8 cellular contexts compared by ENCODE assay signal in the genomic region with DNA sequence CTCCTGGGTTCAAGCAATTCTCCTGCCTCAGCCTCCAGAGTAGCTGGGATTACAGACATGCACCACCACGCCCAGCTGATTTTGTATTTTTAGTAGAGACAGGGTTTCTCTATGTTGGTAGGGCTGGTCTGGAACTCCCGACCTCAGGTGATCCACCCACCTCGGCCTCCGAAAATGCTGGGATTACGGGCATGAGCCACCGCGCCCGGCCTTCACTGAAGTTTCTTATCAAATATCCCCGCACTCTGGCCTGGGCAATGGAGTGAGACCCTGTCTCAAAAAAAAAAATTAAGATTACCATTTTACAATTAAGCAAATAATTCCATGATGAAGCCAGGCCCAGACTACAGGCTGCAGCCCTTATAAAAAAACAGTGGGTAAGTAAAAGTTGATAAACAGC. TPM values are rescaled to one million over a fixed set of nuclear protein-coding genes. Genes with fewer than 3 reads are reported as not detected.
DNase-seq lines count a peak whose midpoint lies in the region; ATAC-seq and TF ChIP-seq lines count a peak whose summit lies in the region.
"Not testable (repeated sequence)": the region's sequence is repeated elsewhere in the genome, so short reads cannot be mapped to it uniquely, and the experiment has no call there.

No MANE protein-coding gene starts in this region.

- H4K20me1 ChIP-seq in GM23338 (replicated peaks; ENCODE audit: insufficient read depth): peaks cover 21% of the 10 kb centered on the region
- not testable (repeated sequence) for H4K20me1 ChIP-seq in KMS-11 (ENCODE audit: insufficient read depth); PC-3 (ENCODE audit: low read length)

- H3K9me2 ChIP-seq in GM23338 (ENCODE audit: insufficient read depth); PC-3 (replicated peaks; ENCODE audit: low read length): not testable (repeated sequence)

- H3K4me1 ChIP-seq in BE2C; endodermal cell (ENCODE audit: control insufficient read depth, insufficient read depth, low read length); iPS-18a (ENCODE audit: control insufficient read depth, low read depth, low read length): not testable (repeated sequence)
- H3K4me1 ChIP-seq in GM23338 (ENCODE audit: insufficient read depth) (peaks cover 15% of the 10 kb centered on the region), KMS-11 (ENCODE audit: low read depth, poor library complexity, severe bottlenecking) (peaks cover 22% of the 10 kb centered on the region), PC-3 (ENCODE audit: insufficient read depth, low read length) (peaks cover 24% of the 10 kb centered on the region)

- not testable (repeated sequence) for DNase-seq in BE2C; GM23338 (ENCODE audit: low spot score); PC-3; activated CD4-positive, alpha-beta T cell treated with anti-CD3 and anti-CD28 coated beads, Interleukin-2, amount 10 ng/mL, durations not matched to agents 24 days and 14 days; endodermal cell; retinal pigment epithelial cell (ENCODE audit: low read depth)

- H3K79me2 ChIP-seq in GM23338 (replicated peaks; ENCODE audit: insufficient read depth): peaks cover 91% of the 10 kb centered on the region
- H3K79me2 ChIP-seq in KMS-11 (ENCODE audit: insufficient read depth, low read depth): peaks cover 68% of the 10 kb centered on the region
- H3K79me2 ChIP-seq in PC-3 (ENCODE audit: low read length): peaks cover 95% of the 10 kb centered on the region

- H3K9ac ChIP-seq in KMS-11; endodermal cell (ENCODE audit: extremely low read depth, low read length, poor library complexity, severe bottlenecking): not testable (repeated sequence)
- H3K9ac ChIP-seq in PC-3 (ENCODE audit: low read length) (peak overlapping the region; percentile 96), iPS-18a (ENCODE audit: low read length) (peak overlapping the region; percentile 99)

- peak overlapping the region; percentile 88 for H3K4me2 ChIP-seq in GM23338
- peak overlapping the region; percentile 88 for H3K4me2 ChIP-seq in KMS-11
- peak overlapping the region; percentile 90 for H3K4me2 ChIP-seq in PC-3 (ENCODE audit: low read length)

- not testable (repeated sequence) for H3F3A ChIP-seq in GM23338 (replicated peaks; ENCODE audit: low read depth); PC-3 (ENCODE audit: low read length, unreplicated experiment)

- not testable (repeated sequence) for ATAC-seq in GM23338, PC-3

- H3K27ac Mint-ChIP-seq in GM23338; activated CD4-positive, alpha-beta T cell treated with anti-CD3 and anti-CD28 coated beads, Interleukin-2, amount 10 ng/mL, durations not matched to agents 24 days and 14 days; endodermal cell: not testable (repeated sequence)

- H3K27ac ChIP-seq in GM23338 (ENCODE audit: low read depth); KMS-11; PC-3 (ENCODE audit: low read length); endodermal cell (ENCODE audit: low read depth, low read length); iPS-18a (ENCODE audit: low read length): not testable (repeated sequence)

- H3K4me1 Mint-ChIP-seq in GM23338: not testable (repeated sequence)
- peaks cover 47% of the 10 kb centered on the region for H3K4me1 Mint-ChIP-seq in activated CD4-positive, alpha-beta T cell treated with anti-CD3 and anti-CD28 coated beads, Interleukin-2, amount 10 ng/mL, durations not matched to agents 24 days and 14 days
- H3K4me1 Mint-ChIP-seq in endodermal cell: peaks cover 22% of the 10 kb centered on the region

- H3K9me3 ChIP-seq in BE2C; PC-3 (ENCODE audit: low read length); endodermal cell (ENCODE audit: control insufficient read depth, low read length); iPS-18a (ENCODE audit: control insufficient read depth, low read depth, low read length): not testable (repeated sequence)

- 92% methylated on average over 9 of the region's 9 CpGs; no CpG with 5 or more reads in 1 of the 2 experiments for WGBS in endodermal cell (ENCODE audit: insufficient coverage in 1 of 2, insufficient read length in 1 of 2), 2 experiments

- not testable (repeated sequence) for H3K27me3 ChIP-seq in BE2C; GM23338 (ENCODE audit: insufficient read depth); KMS-11 (ENCODE audit: insufficient read depth, low read depth); PC-3 (ENCODE audit: low read length); endodermal cell (ENCODE audit: control insufficient read depth, insufficient read depth, low read length, poor library complexity, severe bottlenecking); iPS-18a (ENCODE audit: control insufficient read depth, insufficient read depth, low read length)

- peaks cover 54% of the 10 kb centered on the region for H3K36me3 ChIP-seq in BE2C
- H3K36me3 ChIP-seq in GM23338 (ENCODE audit: insufficient read depth): peaks cover 38% of the 10 kb centered on the region
- peaks cover 10% of the 10 kb centered on the region; the same call in 1 of the 2 replicates for H3K36me3 ChIP-seq in KMS-11 (ENCODE audit: insufficient read depth)
- peaks cover 50% of the 10 kb centered on the region for H3K36me3 ChIP-seq in PC-3 (ENCODE audit: low read depth, low read length)
- H3K36me3 ChIP-seq in endodermal cell (ENCODE audit: control insufficient read depth, insufficient read depth, low read length): peaks cover 47% of the 10 kb centered on the region
- H3K36me3 ChIP-seq in iPS-18a (ENCODE audit: control insufficient read depth, low read depth, low read length): peaks cover 52% of the 10 kb centered on the region

- H3K36me3 Mint-ChIP-seq in GM23338 (ENCODE audit: low read depth) (peaks cover 61% of the 10 kb centered on the region), endodermal cell (ENCODE audit: low read depth) (peaks cover 45% of the 10 kb centered on the region)
- peaks cover 41% of the 10 kb centered on the region for H3K36me3 Mint-ChIP-seq in activated CD4-positive, alpha-beta T cell treated with anti-CD3 and anti-CD28 coated beads, Interleukin-2, amount 10 ng/mL, durations not matched to agents 24 days and 14 days (ENCODE audit: low read depth)

- CTCF ChIA-PET in PC-3 (lab: Charles Lee): not testable (repeated sequence)

- not testable (repeated sequence) for H3K4me3 Mint-ChIP-seq in GM23338, endodermal cell
- peak overlapping the region; percentile 13 for H3K4me3 Mint-ChIP-seq in activated CD4-positive, alpha-beta T cell treated with anti-CD3 and anti-CD28 coated beads, Interleukin-2, amount 10 ng/mL, durations not matched to agents 24 days and 14 days

- not testable (repeated sequence) for H3K27me3 Mint-ChIP-seq in GM23338 (ENCODE audit: insufficient read depth, low read depth, poor library complexity); activated CD4-positive, alpha-beta T cell treated with anti-CD3 and anti-CD28 coated beads, Interleukin-2, amount 10 ng/mL, durations not matched to agents 24 days and 14 days; endodermal cell (ENCODE audit: insufficient read depth)

- H3K9me3 Mint-ChIP-seq in GM23338; activated CD4-positive, alpha-beta T cell treated with anti-CD3 and anti-CD28 coated beads, Interleukin-2, amount 10 ng/mL, durations not matched to agents 24 days and 14 days; endodermal cell: not testable (repeated sequence)

- not testable (repeated sequence) for BruUV-seq in PC-3 (replicated peaks; lab: Mats Ljungman, UMichigan)

- H2AFZ ChIP-seq in GM23338; KMS-11 (ENCODE audit: low read depth); PC-3 (ENCODE audit: low read length): not testable (repeated sequence)

- H3K4me3 ChIP-seq in BE2C (ENCODE audit: low read depth, low read length): peak overlapping the region; percentile 99
- peak overlapping the region; percentile 92 for H3K4me3 ChIP-seq in GM23338
- H3K4me3 ChIP-seq in KMS-11 (IDR thresholded peaks at IDR 0.05; ENCODE audit: insufficient read depth, low read depth, low read length): not testable (repeated sequence)
- peak overlapping the region; percentile 87 for H3K4me3 ChIP-seq in PC-3 (ENCODE audit: low read length)
- H3K4me3 ChIP-seq in endodermal cell (ENCODE audit: low read length): peak overlapping the region; percentile 98
- peak overlapping the region; percentile 99 for H3K4me3 ChIP-seq in iPS-18a (ENCODE audit: low read length)
- H3K4me3 ChIP-seq in retinal pigment epithelial cell (ENCODE audit: low read length): peak overlapping the region; percentile 72

- POLR2A ChIA-PET in PC-3 (lab: Charles Lee; ENCODE audit: unreplicated experiment): not testable (repeated sequence)

- intact Hi-C loops in PC-3 (cut with micrococcal nuclease): not testable (repeated sequence)
- intact Hi-C loops in activated CD4-positive, alpha-beta T cell treated with anti-CD3 and anti-CD28 coated beads, Interleukin-2, amount 10 ng/mL, durations not matched to agents 24 days and 14 days (cut with micrococcal nuclease): loop anchor here (5.0 to 10.0 kb wide), 3 partner anchors 964 to 1384 kb away; partner anchors contain the start of gene RAE1

- not testable (repeated sequence) for TF ChIP-seq CTCF in BE2C (IDR thresholded peaks at IDR 0.05; ENCODE audit: low read depth, low read length); GM23338 (conservative IDR thresholded peaks at IDR 0.05; ENCODE audit: low read depth in 2 of 2); KMS-11 (conservative IDR thresholded peaks at IDR 0.05; ENCODE audit: low read depth, low read length); PC-3 (conservative IDR thresholded peaks at IDR 0.05; ENCODE audit: low read depth, low read length); endodermal cell (conservative IDR thresholded peaks at IDR 0.05); retinal pigment epithelial cell (conservative IDR thresholded peaks at IDR 0.05; ENCODE audit: low read depth, low read length)

RNA-seq across cellular contexts. Expression of gene AURKA, which starts 1.6 kb away (rescaled TPM):
- polyA plus RNA-seq in BE2C (2012; ENCODE audit: insufficient read depth, insufficient read length, low read depth): 10.9 TPM
- total RNA-seq in GM23338 (2014; rRNA removed; shearing (Covaris generic)): 75.8 and 96.9 TPM in 2 replicates
- 79.3 and 82.0 TPM in 2 replicates for polyA plus RNA-seq in GM23338 (2016; fragmentation: Nextera tagmentation; extraction: Ambion mirVana)
- total RNA-seq in PC-3 (2014; rRNA removed): 137 and 139 TPM in 2 replicates
- total RNA-seq in activated CD4-positive, alpha-beta T cell treated with anti-CD3 and anti-CD28 coated beads, Interleukin-2, amount 10 ng/mL, durations not matched to agents 24 days and 14 days: 42.3 and 42.6 TPM in 2 replicates
- 10 to 100 TPM; 56.3 to 85.9 TPM for total RNA-seq in endodermal cell
- polyA plus RNA-seq in endodermal cell (2013, experiment 1 of 2): 64.2 TPM
- polyA plus RNA-seq in endodermal cell (2013, experiment 2 of 2): 75.5 TPM

RNA-seq across cellular contexts. Expression of gene CSTF1, which starts 2.0 kb away (rescaled TPM):
- 48.3 TPM for polyA plus RNA-seq in BE2C (2012; ENCODE audit: insufficient read depth, insufficient read length, low read depth)
- 59.1 and 62.3 TPM in 2 replicates for total RNA-seq in GM23338 (2014; rRNA removed; shearing (Covaris generic))
- polyA plus RNA-seq in GM23338 (2016; fragmentation: Nextera tagmentation; extraction: Ambion mirVana): 17.1 and 21.5 TPM in 2 replicates
- total RNA-seq in PC-3 (2014; rRNA removed): 48.9 and 60.2 TPM in 2 replicates
- total RNA-seq in activated CD4-positive, alpha-beta T cell treated with anti-CD3 and anti-CD28 coated beads, Interleukin-2, amount 10 ng/mL, durations not matched to agents 24 days and 14 days: 52.2 and 52.5 TPM in 2 replicates
- 10 to 100 TPM; 47.9 to 50.1 TPM for total RNA-seq in endodermal cell
- polyA plus RNA-seq in endodermal cell (2013, experiment 1 of 2): 45.1 TPM
- polyA plus RNA-seq in endodermal cell (2013, experiment 2 of 2): 39.7 TPM

RNA-seq across cellular contexts. Expression of gene CASS4, which starts 21.7 kb away (rescaled TPM):
- 0.25 TPM for polyA plus RNA-seq in BE2C (2012; ENCODE audit: insufficient read depth, insufficient read length, low read depth)
- total RNA-seq in GM23338 (2014; rRNA removed; shearing (Covaris generic)): 0.12 TPM in 1 of 2 replicates, not detected in the other
- polyA plus RNA-seq in GM23338 (2016; fragmentation: Nextera tagmentation; extraction: Ambion mirVana): not detected in 2 replicates
- total RNA-seq in PC-3 (2014; rRNA removed): 0.04 and 0.17 TPM in 2 replicates
- 2.8 and 3.1 TPM in 2 replicates for total RNA-seq in activated CD4-positive, alpha-beta T cell treated with anti-CD3 and anti-CD28 coated beads, Interleukin-2, amount 10 ng/mL, durations not matched to agents 24 days and 14 days
- total RNA-seq in endodermal cell: not detected
- 0.11 TPM for polyA plus RNA-seq in endodermal cell (2013, experiment 1 of 2)
- 0.12 TPM for polyA plus RNA-seq in endodermal cell (2013, experiment 2 of 2)

RNA-seq across cellular contexts. Expression of gene FAM210B, which starts 31.6 kb away (rescaled TPM):
- 2.6 TPM for polyA plus RNA-seq in BE2C (2012; ENCODE audit: insufficient read depth, insufficient read length, low read depth)
- total RNA-seq in GM23338 (2014; rRNA removed; shearing (Covaris generic)): 15.7 and 16.2 TPM in 2 replicates
- polyA plus RNA-seq in GM23338 (2016; fragmentation: Nextera tagmentation; extraction: Ambion mirVana): 14.6 and 15.4 TPM in 2 replicates
- total RNA-seq in PC-3 (2014; rRNA removed): 27.8 and 37.9 TPM in 2 replicates
- total RNA-seq in activated CD4-positive, alpha-beta T cell treated with anti-CD3 and anti-CD28 coated beads, Interleukin-2, amount 10 ng/mL, durations not matched to agents 24 days and 14 days: 5.5 and 6.0 TPM in 2 replicates
- total RNA-seq in endodermal cell: 10 to 100 TPM; 16.8 to 34.1 TPM
- polyA plus RNA-seq in endodermal cell (2013, experiment 1 of 2): 61.2 TPM
- polyA plus RNA-seq in endodermal cell (2013, experiment 2 of 2): 62.7 TPM
